1 cellular context compared by ENCODE assay signal in genomic region chr5:10619649-10620048, GRCh38.
TF ChIP-seq lines count a peak whose summit lies in the region.

No MANE protein-coding gene starts in this region.

TF ChIP-seq in IMR-90, 13 proteins besides CTCF, POLR2A, EP300 and RAD21 (continued from another document):
- TF ChIP-seq MAFK (IDR thresholded peaks at IDR 0.05; ENCODE audit: low read depth, low read length) (no peak), MXI1 (IDR thresholded peaks at IDR 0.05; ENCODE audit: borderline replicate concordance, low read depth, low read length) (no peak), SMC3 (IDR thresholded peaks at IDR 0.05; ENCODE audit: low read depth, low read length) (no peak), USF2 (IDR thresholded peaks at IDR 0.05; ENCODE audit: low read depth, low read length) (no peak), CHD1 (IDR thresholded peaks at IDR 0.05; ENCODE audit: low read depth, low read length) (no peak)
